8 cellular contexts compared by ENCODE assay signal in the genomic region with DNA sequence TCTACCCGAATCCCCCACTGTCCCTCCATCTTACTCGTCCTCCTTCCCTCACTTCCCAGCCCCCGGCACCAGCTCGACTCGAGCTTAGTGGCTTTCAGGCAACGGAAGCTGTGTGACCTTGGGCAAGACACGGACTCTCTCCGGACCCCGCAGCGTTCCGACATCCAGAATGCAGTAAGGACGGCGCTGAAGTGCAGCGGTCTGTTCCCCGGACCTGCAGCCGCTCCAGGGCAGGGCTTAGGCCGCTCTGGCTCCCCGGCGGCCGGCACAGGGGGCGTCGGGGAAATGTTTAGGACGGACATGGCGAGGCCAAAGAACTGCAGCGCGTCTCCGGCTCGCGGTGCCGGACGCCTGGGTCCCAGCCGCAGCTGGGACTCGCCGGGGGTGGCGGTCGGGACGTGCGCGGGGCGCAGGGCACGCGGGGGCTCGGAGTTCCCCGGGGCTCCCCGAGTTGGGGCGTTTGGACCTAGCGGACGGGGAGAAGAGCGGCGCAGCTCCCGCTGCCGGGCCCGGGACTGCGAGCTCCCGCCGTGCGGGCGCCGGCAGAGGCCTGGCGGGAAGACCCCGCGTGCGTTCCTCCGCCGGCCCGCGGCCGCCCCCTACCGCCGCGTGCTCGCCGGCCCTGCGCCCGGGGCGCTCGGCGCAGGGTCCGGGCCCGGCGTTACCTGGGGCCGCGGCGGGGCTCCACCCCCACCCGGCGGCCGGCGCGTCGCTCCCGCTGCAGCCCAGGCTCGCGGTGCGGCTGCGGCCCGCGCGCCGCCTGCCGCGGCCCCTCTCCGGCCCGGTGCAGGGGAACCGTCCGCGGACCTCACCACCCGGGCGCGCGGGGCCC. TPM values are rescaled to one million over a fixed set of nuclear protein-coding genes. Genes with fewer than 3 reads are reported as not detected.
DNase-seq lines count a peak whose midpoint lies in the region; ATAC-seq and TF ChIP-seq lines count a peak whose summit lies in the region.

No MANE protein-coding gene starts in this region.

- no peaks in the 10 kb centered on the region for H3K9me3 ChIP-seq in colonic mucosa

- peak overlapping the region; percentile 99 for H3K27ac ChIP-seq in colonic mucosa
- H3K27ac ChIP-seq in urinary bladder (ENCODE audit: low read depth) = peak overlapping the region; percentile 73

- H3K4me3 ChIP-seq in colonic mucosa (peak overlapping the region; percentile 61), urinary bladder (ENCODE audit: low read depth, low read length) (peak overlapping the region; percentile 66)

- TF ChIP-seq CTCF in GM13977 (IDR thresholded peaks at IDR 0.05; ENCODE audit: extremely low read depth, insufficient read depth, missing control alignments) = peak; percentile 64
- TF ChIP-seq CTCF in colonic mucosa (IDR thresholded peaks at IDR 0.05) = no peak

- ATAC-seq in HG02938 (IDR thresholded peaks at IDR 0.05; ENCODE audit: unreplicated experiment) = peak; percentile 14

- WGBS in urinary bladder = 1% methylated on average over 110 of the region's 110 CpGs

- peak overlapping the region; percentile 94 to 95 for H3K9ac ChIP-seq in colonic mucosa (ENCODE audit: low read depth in 2 of 2, low read length in 2 of 2)

- intact Hi-C loops in colonic mucosa (cut with DNase I) = no loop called here

- H3K36me3 ChIP-seq in colonic mucosa = no peaks in the 10 kb centered on the region
- H3K36me3 ChIP-seq in urinary bladder (ENCODE audit: insufficient read depth) = no peaks in the 10 kb centered on the region

- peak; percentile 19 to 31 for DNase-seq in AML-193 (lab: John Stamatoyannopoulos, UW)
- peak; percentile 71 for DNase-seq in GM13977 (ENCODE audit: low spot score)
- peak; percentile 73 for DNase-seq in RPMI8226
- DNase-seq in colonic mucosa = no peak
- DNase-seq in medulla oblongata (ENCODE audit: extremely low spot score) = peak; percentile 22
- no peak for DNase-seq in occipital lobe (lab: John Stamatoyannopoulos, UW)

- no peaks in the 10 kb centered on the region for H3K27me3 ChIP-seq in colonic mucosa

- H3K4me1 ChIP-seq in colonic mucosa (peaks cover 20% of the 10 kb centered on the region), urinary bladder (ENCODE audit: insufficient read depth) (no peaks in the 10 kb centered on the region)

- in situ Hi-C loops in GM13977 (cut with MboI; ENCODE audit: low pct_unique_long_range_greater_than_20kb, low sequenced_read_pairs, unreplicated experiment) = no loop called here

RNA-seq across cellular contexts. Expression of a gene that starts 5.6 kb away (rescaled TPM):
- 10 to 100 TPM; 58.2 to 67.5 TPM for total RNA-seq in colonic mucosa
- 8.1 TPM for total RNA-seq in urinary bladder
- polyA plus RNA-seq in urinary bladder = 25.8 TPM
- 8.6 TPM for total RNA-seq in occipital lobe

RNA-seq across cellular contexts. Expression of a gene that starts 6.3 kb away (rescaled TPM):
- total RNA-seq in colonic mucosa (10 to 100 TPM; 42.8 to 60.2 TPM), urinary bladder (not detected), occipital lobe (under 0.01 TPM)
- not detected for polyA plus RNA-seq in urinary bladder

Comparison
In these comparisons a context has a peak if more than half of its experiments do, and no peak if none do; other contexts are left out.
1. DNase-seq: peak in AML-193 (2 of 2), GM13977 (single experiment), RPMI8226 (single experiment) and medulla oblongata (single experiment); none in colonic mucosa (single experiment) and occipital lobe (single experiment).
2. RNA of a gene that starts 6.3 kb away (total RNA-seq): 42.8 to 60.2 TPM in colonic mucosa; not detected in urinary bladder (single experiment) and under 0.01 TPM in occipital lobe (single experiment); every median in the first group is over 10 times any median in the second.